ENCODE assay signal across 7 cellular contexts in genomic region chr17:76382803-76383644, GRCh38. TPM values are rescaled to one million over a fixed set of nuclear protein-coding genes. Genes with fewer than 3 reads are reported as not detected.
DNase-seq lines count a peak whose midpoint lies in the region; ATAC-seq and TF ChIP-seq lines count a peak whose summit lies in the region.

No MANE protein-coding gene starts in this region.

- no peaks in the 10 kb centered on the region for H3K9me3 ChIP-seq in Loucy (ENCODE audit: insufficient read depth, low read depth, low read length)
- H3K9me3 ChIP-seq in stomach: no peaks in the 10 kb centered on the region

- peak overlapping the region; percentile 81 for H3K27ac Mint-ChIP-seq in activated CD4-positive, alpha-beta memory T cell treated with anti-CD3 and anti-CD28 coated beads, Interleukin-2, amount 10 ng/mL, durations not matched to agents 7 days and 5 days
- peak overlapping the region; percentile 85 to 89 for H3K27ac Mint-ChIP-seq in natural killer cell

- no peaks in the 10 kb centered on the region for H3K9me3 Mint-ChIP-seq in activated CD4-positive, alpha-beta memory T cell treated with anti-CD3 and anti-CD28 coated beads, Interleukin-2, amount 10 ng/mL, durations not matched to agents 7 days and 5 days
- H3K9me3 Mint-ChIP-seq in natural killer cell: no peaks in the 10 kb centered on the region

- H3K36me3 Mint-ChIP-seq in activated CD4-positive, alpha-beta memory T cell treated with anti-CD3 and anti-CD28 coated beads, Interleukin-2, amount 10 ng/mL, durations not matched to agents 7 days and 5 days (ENCODE audit: low read depth): no peaks in the 10 kb centered on the region
- no peaks in the 10 kb centered on the region for H3K36me3 Mint-ChIP-seq in natural killer cell

- peaks cover 11% of the 10 kb centered on the region for H3K4me1 Mint-ChIP-seq in activated CD4-positive, alpha-beta memory T cell treated with anti-CD3 and anti-CD28 coated beads, Interleukin-2, amount 10 ng/mL, durations not matched to agents 7 days and 5 days
- H3K4me1 Mint-ChIP-seq in natural killer cell: peaks cover 5 to 17% of the 10 kb centered on the region in 2 donors

- H3K4me3 Mint-ChIP-seq in activated CD4-positive, alpha-beta memory T cell treated with anti-CD3 and anti-CD28 coated beads, Interleukin-2, amount 10 ng/mL, durations not matched to agents 7 days and 5 days: peak overlapping the region; percentile 78
- H3K4me3 Mint-ChIP-seq in natural killer cell: peak overlapping the region; percentile 96

- peaks cover 22% of the 10 kb centered on the region for H3K4me1 ChIP-seq in Loucy (ENCODE audit: insufficient read depth, low read length, poor library complexity, severe bottlenecking)
- H3K4me1 ChIP-seq in stomach: peaks cover 37 to 52% (median 44%) of the 10 kb centered on the region in 4 donors

- no peaks in the 10 kb centered on the region for H3K27me3 Mint-ChIP-seq in activated CD4-positive, alpha-beta memory T cell treated with anti-CD3 and anti-CD28 coated beads, Interleukin-2, amount 10 ng/mL, durations not matched to agents 7 days and 5 days
- no peaks in the 10 kb centered on the region for H3K27me3 Mint-ChIP-seq in natural killer cell (ENCODE audit: low read depth in 2 of 2)

- H3K79me2 ChIP-seq in Loucy (ENCODE audit: insufficient read depth, low read length): no peaks in the 10 kb centered on the region

- POLR2A ChIA-PET in activated CD4-positive, alpha-beta memory T cell treated with anti-CD3 and anti-CD28 coated beads, Interleukin-2, amount 10 ng/mL, durations not matched to agents 7 days and 5 days (lab: Charles Lee): interaction anchor here (0.6 to 7.9 kb wide), 8 partner anchors 14 to 178 kb away, joined by 3 to 87 read pairs (median 4); partner anchors contain the start of genes PRPSAP1 and UBALD2

- no peak for TF ChIP-seq POLR2A in stomach (IDR thresholded peaks at IDR 0.05)

- CTCF ChIA-PET in activated CD4-positive, alpha-beta memory T cell treated with anti-CD3 and anti-CD28 coated beads, Interleukin-2, amount 10 ng/mL, durations not matched to agents 7 days and 5 days (lab: Charles Lee): interaction anchor here (0.6 to 11.0 kb wide), 3 partner anchors 14 to 123 kb away, joined by 3 to 77 read pairs (median 48); partner anchors contain the start of gene PRPSAP1

- H3K27ac ChIP-seq in stomach: peak overlapping the region; percentile 59 to 87 (median 80)

- no peaks in the 10 kb centered on the region for H4K20me1 ChIP-seq in Loucy (ENCODE audit: insufficient read depth, low read length, poor library complexity, severe bottlenecking)

- 0 to 1% (median 1%) methylated on average over 21 to 87 of the region's 87 CpGs for WGBS in stomach, 5 donors

- H3K4me2 ChIP-seq in Loucy (ENCODE audit: low read depth, low read length, poor library complexity, severe bottlenecking): peak overlapping the region; percentile 88

- no peaks in the 10 kb centered on the region for H3K27me3 ChIP-seq in Loucy (ENCODE audit: insufficient read depth, low read length, poor library complexity, severe bottlenecking)
- H3K27me3 ChIP-seq in stomach: peaks cover 0 to 29% (median 17%) of the 10 kb centered on the region in 3 donors

- H3K9ac ChIP-seq in Loucy (ENCODE audit: low read depth, low read length, poor library complexity, severe bottlenecking): peak overlapping the region; percentile 74

- peak overlapping the region; percentile 96 for H2AFZ ChIP-seq in Loucy (ENCODE audit: low read length)

- H3K36me3 ChIP-seq in Loucy (ENCODE audit: insufficient read depth, low read length) (no peaks in the 10 kb centered on the region), stomach (peaks cover 0 to 6% (median 0%) of the 10 kb centered on the region in 4 donors)

- intact Hi-C loops in natural killer cell (cut with micrococcal nuclease) (no loop called here), stomach (cut with DNase I; ENCODE audit: low total_unique reads) (no loop called here)

- TF ChIP-seq CTCF in GM13977 (IDR thresholded peaks at IDR 0.05; ENCODE audit: extremely low read depth, insufficient read depth, missing control alignments): no peak
- TF ChIP-seq CTCF in Loucy (conservative IDR thresholded peaks at IDR 0.05; ENCODE audit: low read length): no peak
- no peak for TF ChIP-seq CTCF in epithelial cell of proximal tubule (conservative IDR thresholded peaks at IDR 0.05; ENCODE audit: low read depth, low read length)
- no peak for TF ChIP-seq CTCF in natural killer cell (IDR thresholded peaks at IDR 0.05)
- no peak for TF ChIP-seq CTCF in stomach (IDR thresholded peaks at IDR 0.05)

- ATAC-seq in natural killer cell: peak; percentile 45 to 71 (median 60)

- H3K4me3 ChIP-seq in Loucy (ENCODE audit: low read length, poor library complexity, severe bottlenecking): peak overlapping the region; percentile 76
- H3K4me3 ChIP-seq in epithelial cell of proximal tubule (ENCODE audit: low read depth, low read length): peak overlapping the region; percentile 64
- H3K4me3 ChIP-seq in stomach: peak overlapping the region; percentile 51 to 76 (median 60)

- peak; percentile 91 for DNase-seq in GM13977 (ENCODE audit: low spot score)
- peak; percentile 81 for DNase-seq in activated CD4-positive, alpha-beta memory T cell treated with anti-CD3 and anti-CD28 coated beads, Interleukin-2, amount 10 ng/mL, durations not matched to agents 7 days and 5 days
- no peak for DNase-seq in epithelial cell of proximal tubule (ENCODE audit: low read depth)
- no peak for DNase-seq in natural killer cell
- peak; percentile 50 for DNase-seq in stomach
- DNase-seq in NCI-H2171 treated with DMSO at 0.1 percent for 48 hours (lab: John Stamatoyannopoulos, UW): no peak

- no peaks in the 10 kb centered on the region for H3K9me2 ChIP-seq in Loucy (replicated peaks; ENCODE audit: low read depth, low read length)

- in situ Hi-C loops in GM13977 (cut with MboI; ENCODE audit: low pct_unique_long_range_greater_than_20kb, low sequenced_read_pairs, unreplicated experiment): no loop called here

- TF ChIP-seq EP300 in stomach (IDR thresholded peaks at IDR 0.05): no peak

- H3F3A ChIP-seq in Loucy (ENCODE audit: low read depth): no peaks in the 10 kb centered on the region

RNA-seq across cellular contexts. Expression of gene SPHK1, which starts 1.4 kb away (rescaled TPM):
- 1 to 10 TPM; 2.8 to 3.4 TPM for total RNA-seq in activated CD4-positive, alpha-beta memory T cell treated with anti-CD3 and anti-CD28 coated beads, Interleukin-2, amount 10 ng/mL, durations not matched to agents 7 days and 5 days
- total RNA-seq in epithelial cell of proximal tubule (54.5 and 81.2 TPM in 2 replicates), natural killer cell (1 to 10 TPM; 7.6 to 9.2 (median 8.3) TPM), stomach (10 to 100 TPM in 1 of 5 donors, 1 to 10 TPM in 2, under 1 TPM in 1, not detected in 1; 0.45 to 13.9 (median 3.4) TPM)
- polyA plus RNA-seq in stomach: 10 to 100 TPM in 1 of 3 donors, 1 to 10 TPM in 2; 5.8 to 10.6 (median 6.8) TPM

RNA-seq across cellular contexts. Expression of gene PRPSAP1, which starts 29.3 kb away (rescaled TPM):
- 10 to 100 TPM; 59.9 to 66.7 TPM for total RNA-seq in activated CD4-positive, alpha-beta memory T cell treated with anti-CD3 and anti-CD28 coated beads, Interleukin-2, amount 10 ng/mL, durations not matched to agents 7 days and 5 days
- 57.5 and 63.4 TPM in 2 replicates for total RNA-seq in epithelial cell of proximal tubule
- total RNA-seq in natural killer cell: 10 to 100 TPM; 32.9 to 45.2 (median 41.5) TPM
- 10 to 100 TPM; 29.1 to 49.0 (median 46.4) TPM for total RNA-seq in stomach
- polyA plus RNA-seq in stomach: 10 to 100 TPM; 25.0 to 43.7 (median 25.3) TPM

Comparison
In these comparisons a context has a peak if more than half of its experiments do, and no peak if none do; other contexts are left out.
1. DNase-seq: peak in GM13977 (single experiment), activated CD4-positive, alpha-beta memory T cell treated with anti-CD3 and anti-CD28 coated beads, Interleukin-2, amount 10 ng/mL, durations not matched to agents 7 days and 5 days (single experiment) and stomach (single experiment); none in epithelial cell of proximal tubule (single experiment), natural killer cell (single experiment) and NCI-H2171 treated with DMSO at 0.1 percent for 48 hours (single experiment).
2. Peak in every context shown above with its lines, with median percentiles within 50 percentile points of each other: H3K4me3 ChIP-seq.